Comparison of ENCODE assay signal across 9 cellular contexts in genomic region chr2:137910641-137911040, GRCh38. TPM values are rescaled to one million over a fixed set of nuclear protein-coding genes. Genes with fewer than 3 reads are reported as not detected.
DNase-seq lines count a peak whose midpoint lies in the region; ATAC-seq and TF ChIP-seq lines count a peak whose summit lies in the region.
"Had no signal": no experiment of that assay in that cellular context is flagged by ENCODE, and none has a peak within 500 bp of the region (broad histone marks: within the 10 kb centered on the region; RNA-seq: fewer than 3 reads in every experiment).

No MANE protein-coding gene starts in this region.

- DNase-seq in cardiac muscle cell (ENCODE audit: low read depth in 1 of 2, low spot score in 1 of 2) (peak; percentile 32 to 48), Right ventricle myocardium inferior (ENCODE audit: missing footprints) (no peak), SK-N-DZ (ENCODE audit: low spot score) (peak; percentile 19), glomerular visceral epithelial cell (ENCODE audit: extremely low spot score) (peak; percentile 38), upper lobe of left lung (no peak), SHP77 (lab: John Stamatoyannopoulos, UW) (no peak)
- no peak for DNase-seq in activated naive CD4-positive, alpha-beta T cell treated with anti-CD3 and anti-CD28 coated beads, Interleukin-2, amount 50 U/mL, for 72 hours (ENCODE audit: low spot score in 2 of 2)

- H3K4me3 ChIP-seq in cardiac muscle cell (no peak overlapping the region), upper lobe of left lung (no peak overlapping the region)

- no peaks in the 10 kb centered on the region for H3K4me1 ChIP-seq in cardiac muscle cell (ENCODE audit: low read depth)
- H3K4me1 ChIP-seq in upper lobe of left lung: no peaks in the 10 kb centered on the region

- 25 to 37% methylated on average over 4 of the region's 4 CpGs for WGBS in upper lobe of left lung, 2 donors

- H3K36me3 ChIP-seq in cardiac muscle cell: no peaks in the 10 kb centered on the region
- H3K36me3 ChIP-seq in upper lobe of left lung: no peaks in the 10 kb centered on the region

- H3K9me3 Mint-ChIP-seq in activated naive CD4-positive, alpha-beta T cell treated with anti-CD3 and anti-CD28 coated beads, Interleukin-2, amount 50 U/mL, for 72 hours: no peaks in the 10 kb centered on the region
- H3K9me3 Mint-ChIP-seq: naive thymus-derived CD8-positive, alpha-beta T cell had no signal

- no peaks in the 10 kb centered on the region for H3K36me3 Mint-ChIP-seq in activated naive CD4-positive, alpha-beta T cell treated with anti-CD3 and anti-CD28 coated beads, Interleukin-2, amount 50 U/mL, for 72 hours
- H3K36me3 Mint-ChIP-seq: naive thymus-derived CD8-positive, alpha-beta T cell had no signal

- peak; percentile 59 for TF ChIP-seq CTCF in cardiac muscle cell (IDR thresholded peaks at IDR 0.05; ENCODE audit: low read depth, low read length)
- TF ChIP-seq CTCF in upper lobe of left lung (IDR thresholded peaks at IDR 0.05): peak; percentile 30 to 61 (median 45)

- H3K27ac Mint-ChIP-seq in activated naive CD4-positive, alpha-beta T cell treated with anti-CD3 and anti-CD28 coated beads, Interleukin-2, amount 50 U/mL, for 72 hours: no peak overlapping the region
- H3K27ac Mint-ChIP-seq: naive thymus-derived CD8-positive, alpha-beta T cell had no signal

- H3K27me3 ChIP-seq in cardiac muscle cell: no peaks in the 10 kb centered on the region
- no peaks in the 10 kb centered on the region for H3K27me3 ChIP-seq in upper lobe of left lung

- no peak for TF ChIP-seq POLR2A in upper lobe of left lung (IDR thresholded peaks at IDR 0.05)

- TF ChIP-seq EP300 in upper lobe of left lung (IDR thresholded peaks at IDR 0.05): no peak

- no peaks in the 10 kb centered on the region for H3K9me3 ChIP-seq in cardiac muscle cell (ENCODE audit: low read depth)
- H3K9me3 ChIP-seq in upper lobe of left lung: no peaks in the 10 kb centered on the region

- intact Hi-C loops in Right ventricle myocardium inferior (cut with DNase I): loop anchor here (1.0 to 2.0 kb wide), 2 partner anchors 877 to 916 kb away; no protein-coding TSS in a partner anchor

- H3K27ac ChIP-seq in cardiac muscle cell (no peak overlapping the region), upper lobe of left lung (no peak overlapping the region)

- ATAC-seq in Right ventricle myocardium inferior (no peak), upper lobe of left lung (ENCODE audit: low FRiP score in 2 of 2) (no peak), GM18867 (IDR thresholded peaks at IDR 0.05; ENCODE audit: unreplicated experiment) (no peak)
- no peak for ATAC-seq in activated naive CD4-positive, alpha-beta T cell treated with anti-CD3 and anti-CD28 coated beads, Interleukin-2, amount 50 U/mL, for 72 hours
- ATAC-seq: naive thymus-derived CD8-positive, alpha-beta T cell had no signal

RNA-seq across cellular contexts. Expression of gene HNMT, which starts 53.6 kb away (rescaled TPM):
- total RNA-seq in cardiac muscle cell (3.4 and 5.6 TPM in 2 replicates), Right ventricle myocardium inferior (13.0 TPM), upper lobe of left lung (10 to 100 TPM; 36.1 to 81.7 (median 67.5) TPM)
- 4.7 and 5.0 TPM in 2 replicates for polyA plus RNA-seq in cardiac muscle cell
- polyA plus RNA-seq in SK-N-DZ (2014; cell fraction: cytosol; rRNA removed): 1.9 and 4.4 TPM in 2 replicates
- 0.19 and 2.9 TPM in 2 replicates for polyA plus RNA-seq in SK-N-DZ (2014; cell fraction: nucleus; rRNA removed)
- not detected for total RNA-seq in activated naive CD4-positive, alpha-beta T cell treated with anti-CD3 and anti-CD28 coated beads, Interleukin-2, amount 50 U/mL, for 72 hours

Comparison
In these comparisons a context has a peak if more than half of its experiments do, and no peak if none do; other contexts are left out.
1. DNase-seq: peak in cardiac muscle cell (2 of 2), SK-N-DZ (single experiment) and glomerular visceral epithelial cell (single experiment); none in Right ventricle myocardium inferior (single experiment), upper lobe of left lung (0 of 2), SHP77 (0 of 2) and activated naive CD4-positive, alpha-beta T cell treated with anti-CD3 and anti-CD28 coated beads, Interleukin-2, amount 50 U/mL, for 72 hours (0 of 2).